2 cellular contexts compared by ENCODE assay signal in genomic region chr11:47366020-47366490, GRCh38.
A peak's percentile ranks its signal among the peaks of the same experiment; 100 is the strongest.
TF ChIP-seq lines count a peak whose summit lies in the region.

No MANE protein-coding gene starts in this region.

TF ChIP-seq in GM12891, 5 proteins besides CTCF, POLR2A, EP300 and RAD21:
- TF ChIP-seq POU2F2 (IDR thresholded peaks at IDR 0.05; ENCODE audit: low read depth, low read length) (no peak), SPI1 (IDR thresholded peaks at IDR 0.05; ENCODE audit: low read depth, low read length) (peak; percentile 65)
TF ChIP-seq in GM12891: peak in this region for 1.

TF ChIP-seq in K562, 482 proteins besides CTCF, POLR2A, EP300 and RAD21:
- TF ChIP-seq PPARD (CRISPR knock-in tag; IDR thresholded peaks at IDR 0.05) (no peak), SMARCA5 (IDR thresholded peaks at IDR 0.05) (peak; percentile 37; the same call in 1 of the 2 replicates), THRB (CRISPR knock-in tag; conservative IDR thresholded peaks at IDR 0.05) (no peak; the same call in 1 of the 2 replicates), KDM1A (IDR thresholded peaks at IDR 0.05) (peak; percentile 54 to 71; a peak in 3 of 4 replicates), HLTF (IDR thresholded peaks at IDR 0.05) (0 out of 2 replicates have a peak, but pooled peaks have one; percentile 29), EHMT2 (IDR thresholded peaks at IDR 0.05) (peak; percentile 75), ARID1B (IDR thresholded peaks at IDR 0.05) (peak; percentile 81), ZFP1 (CRISPR knock-in tag; IDR thresholded peaks at IDR 0.05) (no peak), ARID2 (IDR thresholded peaks at IDR 0.05) (no peak), NKRF (IDR thresholded peaks at IDR 0.05; ENCODE audit: borderline replicate concordance) (0 out of 2 replicates have a peak, but pooled peaks have one; percentile 44), DPF2 (IDR thresholded peaks at IDR 0.05) (peak; percentile 62; the same call in 1 of the 2 replicates), ZNF589 (CRISPR knock-in tag; IDR thresholded peaks at IDR 0.05; ENCODE audit: low read depth) (no peak), MTA1 (IDR thresholded peaks at IDR 0.05; ENCODE audit: borderline replicate concordance) (no peak), MTA3 (IDR thresholded peaks at IDR 0.05; ENCODE audit: borderline replicate concordance) (no peak), ZBTB2 (IDR thresholded peaks at IDR 0.05) (0 out of 2 replicates have a peak, but pooled peaks have one; percentile 14), ZEB2 (IDR thresholded peaks at IDR 0.05) (0 out of 2 replicates have a peak, but pooled peaks have one; percentile 22), TCF3 (CRISPR knock-in tag; IDR thresholded peaks at IDR 0.05) (peak; percentile 75), HMBOX1 (IDR thresholded peaks at IDR 0.05) (no peak), FOXO4 (CRISPR knock-in tag; IDR thresholded peaks at IDR 0.05) (no peak), JUND (IDR thresholded peaks at IDR 0.05; ENCODE audit: borderline replicate concordance, low read depth, low read length) (no peak), JUND (tag; IDR thresholded peaks at IDR 0.05; ENCODE audit: borderline replicate concordance, low read depth, low read length) (no peak; the same call in 2 of the 3 replicates), ZBTB34 (CRISPR knock-in tag; IDR thresholded peaks at IDR 0.05) (no peak), MTA2 (IDR thresholded peaks at IDR 0.05; ENCODE audit: low read depth) (peak; percentile 50), ATF7 (IDR thresholded peaks at IDR 0.05) (0 out of 2 replicates have a peak, but pooled peaks have one; percentile 26), VEZF1 (CRISPR knock-in tag; IDR thresholded peaks at IDR 0.05) (0 out of 2 replicates have a peak, but pooled peaks have one; percentile 29), NCOR1 (IDR thresholded peaks at IDR 0.05) (peak; percentile 39; the same call in 1 of the 2 replicates), ARHGAP35 (IDR thresholded peaks at IDR 0.05; ENCODE audit: partially characterized antibody) (peak; percentile 65), BRD4 (IDR thresholded peaks at IDR 0.05) (no peak), TAF15 (IDR thresholded peaks at IDR 0.05; ENCODE audit: low read depth, low read length) (no peak), TRIM25 (IDR thresholded peaks at IDR 0.05; ENCODE audit: borderline replicate concordance) (peak; percentile 56; the same call in 1 of the 2 replicates), PKNOX1 (IDR thresholded peaks at IDR 0.05) (peak; percentile 61), PBX2 (CRISPR knock-in tag; IDR thresholded peaks at IDR 0.05; ENCODE audit: low read depth) (no peak), PBX2 (tag; conservative IDR thresholded peaks at IDR 0.05; ENCODE audit: low read depth) (peak; percentile 61), TEAD4 (IDR thresholded peaks at IDR 0.05; ENCODE audit: low read length) (peak; percentile 43), TEAD4 (CRISPR knock-in tag; IDR thresholded peaks at IDR 0.05; ENCODE audit: borderline replicate concordance) (no peak), NCOA4 (IDR thresholded peaks at IDR 0.05; ENCODE audit: partially characterized antibody) (peak; percentile 15), SMARCA4 (IDR thresholded peaks at IDR 0.05) (peak; percentile 64; the same call in 1 of the 2 replicates), PHF8 (IDR thresholded peaks at IDR 0.05; ENCODE audit: borderline replicate concordance, low read length) (no peak), TAL1 (IDR thresholded peaks at IDR 0.05) (peak; percentile 64), ZNF3 (CRISPR knock-in tag; IDR thresholded peaks at IDR 0.05) (no peak), CBFA2T3 (IDR thresholded peaks at IDR 0.05) (peak; percentile 73), CBFA2T2 (conservative IDR thresholded peaks at IDR 0.05) (peak; percentile 54), ZNF766 (CRISPR knock-in tag; conservative IDR thresholded peaks at IDR 0.05) (no peak), TOE1 (IDR thresholded peaks at IDR 0.05; ENCODE audit: borderline replicate concordance) (no peak), TOE1 (CRISPR knock-in tag; IDR thresholded peaks at IDR 0.05; ENCODE audit: borderline replicate concordance, low read depth) (no peak), HDAC1 (IDR thresholded peaks at IDR 0.05) (peak in 1 of 2 experiments; percentile 64; a peak in 2 of 4 replicates), POLR2H (tag; IDR thresholded peaks at IDR 0.05; ENCODE audit: low read depth) (no peak)
TF ChIP-seq in K562: peak in this region for 25.
